ENCODE assay signal across 19 cellular contexts in genomic region chr7:10476642-10477041, GRCh38.
DNase-seq lines count a peak whose midpoint lies in the region; ATAC-seq, FAIRE-seq and TF ChIP-seq lines count a peak whose summit lies in the region.
"Had no signal": no experiment of that assay in that cellular context is flagged by ENCODE, and none has a peak within 500 bp of the region (broad histone marks: within the 10 kb centered on the region; RNA-seq: fewer than 3 reads in every experiment).

No MANE protein-coding gene starts in this region.

- FAIRE-seq in K562 (lab: Jason Lieb, UNC), result no peak
- no peak for FAIRE-seq in kidney (lab: Jason Lieb, UNC)
- FAIRE-seq: GM12891, GM18507 had no signal

- H3K9me3 ChIP-seq in K562 (replicated peaks; ENCODE audit: control insufficient read depth, insufficient read depth, low read depth, low read length) (no peaks in the 10 kb centered on the region), kidney (ENCODE audit: control insufficient read depth in 1 of 2, low read length in 2 of 2) (no peaks in the 10 kb centered on the region), upper lobe of right lung (no peaks in the 10 kb centered on the region)

- ATAC-seq in K562, result no peak
- ATAC-seq in upper lobe of right lung, result no peak
- ATAC-seq in HG03469 (IDR thresholded peaks at IDR 0.05; ENCODE audit: unreplicated experiment), result no peak
- no peak for ATAC-seq in GM19455 (IDR thresholded peaks at IDR 0.05; ENCODE audit: unreplicated experiment)
- ATAC-seq: HCT116 had no signal

- H3K4me3 ChIP-seq in K562 (no peak overlapping the region), kidney (ENCODE audit: low read length in 2 of 2) (no peak overlapping the region), upper lobe of right lung (no peak overlapping the region)

- POLR2A ChIA-PET in K562 (lab: Yijun Ruan, JAX), result no interaction called here

- WGBS in K562 (ENCODE audit: insufficient coverage, low coverage, missing lambda C conversion rate), result 70% methylated on average over 12 of the region's 15 CpGs

- CTCF ChIA-PET in K562 (lab: Yijun Ruan, JAX; ENCODE audit: low intra/inter-chr PET ratio), result no interaction called here

- intact Hi-C loops in K562 (cut with micrococcal nuclease), result loop anchor here (10.0 kb wide), 1 partner anchor 408 kb away; no protein-coding TSS in a partner anchor
- intact Hi-C loops in kidney (cut with DNase I), result no loop called here
- intact Hi-C loops in posterior vena cava (cut with DNase I), result no loop called here
- intact Hi-C loops in upper lobe of right lung (cut with DNase I), result no loop called here

- DNase-seq in K562 (ENCODE audit: extremely low read depth in 1 of 4, low spot score in 3 of 4), result no peak
- DNase-seq in kidney, result peak; percentile 51
- peak; percentile 72 for DNase-seq in posterior vena cava (ENCODE audit: low spot score)
- peak; percentile 46 for DNase-seq in upper lobe of right lung
- DNase-seq in stimulated activated CD4-positive, alpha-beta T cell treated with anti-CD3 and anti-CD28 coated beads, Interleukin-15, amount 100 ng/mL, for 24 hours, result no peak
- no peak for DNase-seq in activated CD8-positive, alpha-beta memory T cell treated with anti-CD3 and anti-CD28 coated beads, Interleukin-2, amount 50 U/mL, for 4 hours
- DNase-seq: C1 segment of cervical spinal cord; Calu3; CD4-positive, alpha-beta memory T cell; COR-L47; DMS79 treated with DMSO at 0.1 percent for 48 hours; GF-D8; H9; HFFc6 had no signal

- H3K79me2 ChIP-seq in K562 (ENCODE audit: control insufficient read depth, insufficient read depth, low read length), result no peaks in the 10 kb centered on the region

- H4K20me1 ChIP-seq in K562 (replicated peaks; ENCODE audit: control insufficient read depth, insufficient read depth, low read length), result no peaks in the 10 kb centered on the region

- H3K9ac ChIP-seq in K562 (ENCODE audit: insufficient read depth in 1 of 2, low read depth in 2 of 2, low read length in 2 of 2) (peak overlapping the region in 1 of 2 experiments; percentile 28; a peak in 1 of 4 replicates), kidney (ENCODE audit: low read length in 2 of 2) (no peak overlapping the region)

- H3K36me3 ChIP-seq in K562 (ENCODE audit: control insufficient read depth, insufficient read depth, low read length) (peaks cover 4% of the 10 kb centered on the region; the same call in 1 of the 3 replicates), kidney (ENCODE audit: control insufficient read depth in 1 of 2, insufficient read depth in 2 of 2, low read length in 2 of 2) (no peaks in the 10 kb centered on the region), upper lobe of right lung (no peaks in the 10 kb centered on the region)

- no TSS peak for BruUV-seq in K562 (replicated peaks; lab: Mats Ljungman, UMichigan)

- H3K4me1 ChIP-seq in K562 (replicated peaks in 1 of 2; ENCODE audit: control insufficient read depth in 2 of 2, insufficient read depth in 2 of 2, low read length in 2 of 2) (peaks cover 0 to 7% of the 10 kb centered on the region in 2 experiments; a peak in 1 of 5 replicates), kidney (ENCODE audit: control insufficient read depth in 1 of 2, insufficient read depth in 1 of 2, low read depth in 1 of 2, low read length in 2 of 2) (no peaks in the 10 kb centered on the region), upper lobe of right lung (no peaks in the 10 kb centered on the region)

- H3K4me2 ChIP-seq in K562 (ENCODE audit: insufficient read depth, low read length), result no peak overlapping the region

- H3K9me1 ChIP-seq in K562 (ENCODE audit: control insufficient read depth, insufficient read depth, low read length), result no peaks in the 10 kb centered on the region

- H3K27me3 ChIP-seq in K562 (ENCODE audit: control insufficient read depth in 2 of 2, insufficient read depth in 2 of 2, low read length in 2 of 2), result no peaks in the 10 kb centered on the region
- no peaks in the 10 kb centered on the region for H3K27me3 ChIP-seq in upper lobe of right lung

- no peak for TF ChIP-seq CTCF in K562 (IDR thresholded peaks at IDR 0.05 in 2 of 3, conservative IDR thresholded peaks at IDR 0.05 in 1 of 3; ENCODE audit: insufficient read depth in 2 of 3, low read depth in 1 of 3, low read length in 3 of 3)
- no peak for TF ChIP-seq CTCF in kidney (IDR thresholded peaks at IDR 0.05; ENCODE audit: borderline replicate concordance, extremely low read depth, insufficient read depth)
- no peak for TF ChIP-seq CTCF in upper lobe of right lung (IDR thresholded peaks at IDR 0.05)

- TF ChIP-seq EP300 in K562 (IDR thresholded peaks at IDR 0.05; ENCODE audit: low read length), result no peak

- no peak for TF ChIP-seq RAD21 in K562 (CRISPR knock-in tag; conservative IDR thresholded peaks at IDR 0.05 in 1 of 2, IDR thresholded peaks at IDR 0.05 in 1 of 2)

- H2AFZ ChIP-seq in K562 (ENCODE audit: low read depth, low read length), result no peak overlapping the region

- no peak overlapping the region for H3K27ac ChIP-seq in K562 (ENCODE audit: extremely low read depth, low read depth, low read length)
- no peak overlapping the region for H3K27ac ChIP-seq in kidney (ENCODE audit: low read depth in 2 of 2, low read length in 2 of 2)
- no peak overlapping the region for H3K27ac ChIP-seq in upper lobe of right lung

- in situ Hi-C loops in K562 (cut with MboI), result no loop called here

- TF ChIP-seq POLR2A in K562 (conservative IDR thresholded peaks at IDR 0.05), result no peak

TF ChIP-seq in K562, 482 proteins besides CTCF, POLR2A, EP300 and RAD21:
- TF ChIP-seq ATF1 (CRISPR knock-in tag; IDR thresholded peaks at IDR 0.05) (no peak), ATF1 (tag; IDR thresholded peaks at IDR 0.05) (no peak), POLR3G (IDR thresholded peaks at IDR 0.05; ENCODE audit: extremely low read depth, insufficient read length, insufficient replicate concordance) (no peak), GATAD2A (IDR thresholded peaks at IDR 0.05) (no peak), OTX1 (CRISPR knock-in tag; IDR thresholded peaks at IDR 0.05) (no peak), POLR2G (IDR thresholded peaks at IDR 0.05; ENCODE audit: low read depth, low read length) (peak; percentile 41; the same call in 1 of the 2 replicates), GATAD2B (IDR thresholded peaks at IDR 0.05; ENCODE audit: borderline replicate concordance) (no peak), ZNF316 (IDR thresholded peaks at IDR 0.05) (no peak)
TF ChIP-seq in K562: peak in this region for 1.

Comparison
In these comparisons a context has a peak if more than half of its experiments do, and no peak if none do; other contexts are left out.
1. DNase-seq: peak in kidney (single experiment), posterior vena cava (single experiment) and upper lobe of right lung (single experiment); none in K562 (0 of 4), stimulated activated CD4-positive, alpha-beta T cell treated with anti-CD3 and anti-CD28 coated beads, Interleukin-15, amount 100 ng/mL, for 24 hours (single experiment) and activated CD8-positive, alpha-beta memory T cell treated with anti-CD3 and anti-CD28 coated beads, Interleukin-2, amount 50 U/mL, for 4 hours (single experiment).